In genomic region chr6:17585766-17586502, GRCh38 we compare ENCODE assay signal across 9 cellular contexts. TPM values are rescaled to one million over a fixed set of nuclear protein-coding genes. Genes with fewer than 3 reads are reported as not detected.
A peak's percentile ranks its signal among the peaks of the same experiment; 100 is the strongest.
DNase-seq lines count a peak whose midpoint lies in the region; ATAC-seq and TF ChIP-seq lines count a peak whose summit lies in the region.
"Had no signal": no experiment of that assay in that cellular context is flagged by ENCODE, and none has a peak within 500 bp of the region (broad histone marks: within the 10 kb centered on the region; RNA-seq: fewer than 3 reads in every experiment).

No MANE protein-coding gene starts in this region.

- 0 out of 4 replicates have a peak, but pooled peaks cover 2 to 3% of the 10 kb centered on the region in 2 experiments for H3K4me1 Mint-ChIP-seq in H9

- intact Hi-C loops in Panc1 (cut with micrococcal nuclease; ENCODE audit: unreplicated experiment) (loop anchor here (10.0 kb wide), 2 partner anchors 191 to 301 kb away; partner anchors contain the start of genes CAP2 and RBM24), uterus (cut with DNase I; ENCODE audit: low total_unique reads) (loop anchor here (10.0 kb wide), 1 partner anchor 431 kb away; no protein-coding TSS in a partner anchor)

- no peak for TF ChIP-seq POLR2A in uterus (IDR thresholded peaks at IDR 0.05)

- H3T11ph ChIP-seq in H9 (ENCODE audit: low read length), result no peak overlapping the region

- H2BK15ac ChIP-seq in H9 (ENCODE audit: low read depth, low read length), result no peak overlapping the region

- no peak overlapping the region for H4K91ac ChIP-seq in H9 (ENCODE audit: insufficient read length, low read depth, low read length)

- DNase-seq in ACHN (peak; percentile 22), H9 (peak; percentile 68), Panc1 (ENCODE audit: low read depth, low spot score) (no peak), islet precursor cell (peak; percentile 55), uterus (no peak), globus pallidus (ENCODE audit: low spot score) (no peak)
- DNase-seq: SK-N-SH had no signal

- H3K4me3 Mint-ChIP-seq in H9, result no peak overlapping the region

- in situ Hi-C loops in ACHN (cut with HindIII; ENCODE audit: low pct_ligation_motif_present, low pct_unique_long_range_greater_than_20kb, low sequenced_read_pairs), result no loop called here
- in situ Hi-C loops in Panc1 (cut with HindIII; ENCODE audit: low pct_unique_long_range_greater_than_20kb, low sequenced_read_pairs), result no loop called here

- no peak overlapping the region for H2BK120ac ChIP-seq in H9 (ENCODE audit: low read depth, low read length, poor library complexity, severe bottlenecking)

- H3K4me3 ChIP-seq in Panc1 (ENCODE audit: low read depth in 2 of 2, low read length in 2 of 2), result no peak overlapping the region
- no peak overlapping the region for H3K4me3 ChIP-seq in uterus

- H4K8ac ChIP-seq in H9 (replicated peaks; ENCODE audit: insufficient read length, low read depth, low read length), result no peak overlapping the region

- H4K20me1 ChIP-seq in H9 (ENCODE audit: control insufficient read depth, insufficient read depth, insufficient read length), result no peaks in the 10 kb centered on the region

- H2BK20ac ChIP-seq in H9 (ENCODE audit: low read depth, low read length, poor library complexity, severe bottlenecking), result no peak overlapping the region

- no peak overlapping the region for H2BK12ac ChIP-seq in H9 (ENCODE audit: insufficient read length, low read depth, low read length)

- H3K4ac ChIP-seq in H9 (ENCODE audit: low read depth, low read length), result no peak overlapping the region

- H3K9ac ChIP-seq in H9 (ENCODE audit: extremely low read depth, insufficient read length, low read length), result no peak overlapping the region
- H3K9ac ChIP-seq: SK-N-SH had no signal

- no peak overlapping the region for H2AK5ac ChIP-seq in H9 (ENCODE audit: insufficient read length, low read length)

- ATAC-seq in Panc1 (peak; percentile 61; the same call in 1 of the 2 replicates), HG02852 (IDR thresholded peaks at IDR 0.05; ENCODE audit: unreplicated experiment) (no peak), esophagus mucosa (no peak)

- H3K27ac ChIP-seq in H9 (ENCODE audit: insufficient read length, low read depth, low read length) (no peak overlapping the region), Panc1 (ENCODE audit: low read length) (no peak overlapping the region), uterus (no peak overlapping the region)

- H3K27me3 ChIP-seq in H9 (ENCODE audit: insufficient read depth, low read length) (no peaks in the 10 kb centered on the region), Panc1 (ENCODE audit: control insufficient read depth, insufficient read depth, low read length) (no peaks in the 10 kb centered on the region), uterus (no peaks in the 10 kb centered on the region)

- no peaks in the 10 kb centered on the region; a peak in 2 of 7 replicates for H3K36me3 Mint-ChIP-seq in H9 (ENCODE audit: insufficient read depth in 1 of 3, low read depth in 3 of 3)

- H3K23me2 ChIP-seq in H9 (ENCODE audit: insufficient read length, low read depth, low read length, poor library complexity, severe bottlenecking), result no peaks in the 10 kb centered on the region

- no CpG with 5 or more reads among the region's 7 CpGs for WGBS in H9 (ENCODE audit: extremely low coverage, insufficient read length, low lambda C conversion rate)

- H3K18ac ChIP-seq in H9 (ENCODE audit: insufficient read length, low read depth, low read length), result no peak overlapping the region

- no TSS peak for BruUV-seq in Panc1 (replicated peaks; lab: Mats Ljungman, UMichigan)

- no peaks in the 10 kb centered on the region for H3K4me1 ChIP-seq in H9 (ENCODE audit: insufficient read depth, low read length)
- 0 out of 2 replicates have a peak, but pooled peaks cover 3% of the 10 kb centered on the region for H3K4me1 ChIP-seq in Panc1 (ENCODE audit: control insufficient read depth, insufficient read depth, low read length)
- H3K4me1 ChIP-seq in uterus, result no peaks in the 10 kb centered on the region

- no peak overlapping the region for H4K5ac ChIP-seq in H9 (ENCODE audit: insufficient read length, low read depth, low read length)

- no peak overlapping the region for H3K23ac ChIP-seq in H9 (ENCODE audit: insufficient read length, low read depth, low read length)

- no peak overlapping the region for H3K4me2 ChIP-seq in H9 (ENCODE audit: insufficient read depth, insufficient read length, low read length)
- H3K4me2 ChIP-seq: SK-N-SH had no signal

- no peaks in the 10 kb centered on the region for H3K9me3 ChIP-seq in H9 (ENCODE audit: control insufficient read depth, low read depth, low read length)
- H3K9me3 ChIP-seq in Panc1 (ENCODE audit: control insufficient read depth, insufficient read depth, low read depth, low read length), result no peaks in the 10 kb centered on the region
- no peaks in the 10 kb centered on the region for H3K9me3 ChIP-seq in uterus
- H3K9me3 ChIP-seq: SK-N-SH had no signal

- H3K9me3 Mint-ChIP-seq in H9, result peaks cover 0 to 6% of the 10 kb centered on the region in 2 experiments; a peak in 1 of 5 replicates

- no peaks in the 10 kb centered on the region for H3K79me2 ChIP-seq in H9 (ENCODE audit: insufficient read depth, low read length)

- no peak overlapping the region for H3K56ac ChIP-seq in H9 (ENCODE audit: insufficient read length, low read depth, low read length)

- no peak overlapping the region for H3K14ac ChIP-seq in H9 (ENCODE audit: insufficient read depth, low read length)

- H3K27me3 Mint-ChIP-seq in H9 (ENCODE audit: low read depth), result peaks cover 7% of the 10 kb centered on the region; the same call in 1 of the 2 replicates

- CTCF ChIA-PET in Panc1 (lab: Charles Lee), result interaction anchor here (0.6 to 0.9 kb wide), 3 partner anchors 116 to 419 kb away, joined by 3 to 4 read pairs (median 3); no protein-coding TSS in a partner anchor

- no peaks in the 10 kb centered on the region for H3K36me3 ChIP-seq in Panc1 (ENCODE audit: control insufficient read depth, insufficient read depth, low read length)
- H3K36me3 ChIP-seq in uterus, result no peaks in the 10 kb centered on the region

- no peaks in the 10 kb centered on the region for H3K79me1 ChIP-seq in H9 (ENCODE audit: insufficient read depth, low read depth, low read length, poor library complexity, severe bottlenecking)

- no peak overlapping the region for H3K27ac Mint-ChIP-seq in H9

- TF ChIP-seq CTCF in H9 (conservative IDR thresholded peaks at IDR 0.05), result peak; percentile 61
- TF ChIP-seq CTCF in Panc1 (IDR thresholded peaks at IDR 0.05), result peak; percentile 40
- no peak for TF ChIP-seq CTCF in uterus (IDR thresholded peaks at IDR 0.05)

- no peak overlapping the region for H2BK5ac ChIP-seq in H9 (ENCODE audit: insufficient read length, low read length)

- POLR2A ChIA-PET in Panc1 (lab: Charles Lee), result interaction anchor here (0.5 to 0.6 kb wide), 2 partner anchors 150 to 230 kb away, joined by 3 to 7 read pairs; no protein-coding TSS in a partner anchor

- H2AFZ ChIP-seq in H9 (ENCODE audit: low read length), result no peak overlapping the region

RNA-seq across cellular contexts. Expression of gene FAM8A1, which starts 14.2 kb away (rescaled TPM):
- total RNA-seq in H9 (2021) (11.0 and 11.7 TPM in 2 replicates), Panc1 (2021; ENCODE audit: unreplicated experiment) (9.3 TPM), esophagus mucosa (7.6 TPM), uterus (10 to 100 TPM; 25.9 to 69.3 (median 50.6) TPM)
- polyA plus RNA-seq in Panc1 (2012; ENCODE audit: insufficient read length), result 5.8 TPM

Comparison
In these comparisons a context has a peak if more than half of its experiments do, and no peak if none do; other contexts are left out.
1. DNase-seq: peak in ACHN (single experiment), H9 (single experiment) and islet precursor cell (single experiment); none in Panc1 (single experiment), uterus (0 of 2) and globus pallidus (single experiment).
2. CTCF ChIP-seq: peak in H9 (single experiment) and Panc1 (single experiment); none in uterus (0 of 4).